8 cellular contexts compared by ENCODE assay signal in genomic region chr6:148745926-148746325, GRCh38. TPM values are rescaled to one million over a fixed set of nuclear protein-coding genes. Genes with fewer than 3 reads are reported as not detected.
DNase-seq lines count a peak whose midpoint lies in the region; ATAC-seq and TF ChIP-seq lines count a peak whose summit lies in the region.

No MANE protein-coding gene starts in this region.

- peaks cover 38% of the 10 kb centered on the region for H3K4me1 Mint-ChIP-seq in activated B cell treated with CpG ODN at 0.5 μM for 24 hours
- H3K4me1 Mint-ChIP-seq in stimulated activated effector memory CD8-positive, alpha-beta T cell treated with anti-CD3 and anti-CD28 coated beads, Interleukin-12 subunit alpha, Interleukin-12 subunit beta, amount 100 ng/mL, for 72 hours = peaks cover 43% of the 10 kb centered on the region

- CTCF ChIA-PET in activated B cell treated with CpG ODN at 0.5 μM for 24 hours (lab: Charles Lee) = interaction anchor here (1.1 to 2.6 kb wide), 3 partner anchors 12 to 168 kb away, joined by 3 to 21 read pairs (median 8); no protein-coding TSS in a partner anchor

- H3K27ac Mint-ChIP-seq in activated B cell treated with CpG ODN at 0.5 μM for 24 hours = peak overlapping the region; percentile 94
- peak overlapping the region; percentile 89 for H3K27ac Mint-ChIP-seq in stimulated activated effector memory CD8-positive, alpha-beta T cell treated with anti-CD3 and anti-CD28 coated beads, Interleukin-12 subunit alpha, Interleukin-12 subunit beta, amount 100 ng/mL, for 72 hours

- no peaks in the 10 kb centered on the region for H3K9me3 ChIP-seq in HAP-1
- no peaks in the 10 kb centered on the region for H3K9me3 ChIP-seq in right cardiac atrium (ENCODE audit: control insufficient read depth, low read length)

- H3K36me3 Mint-ChIP-seq in activated B cell treated with CpG ODN at 0.5 μM for 24 hours (ENCODE audit: low read depth) = peaks cover 3% of the 10 kb centered on the region
- peaks cover 6% of the 10 kb centered on the region for H3K36me3 Mint-ChIP-seq in stimulated activated effector memory CD8-positive, alpha-beta T cell treated with anti-CD3 and anti-CD28 coated beads, Interleukin-12 subunit alpha, Interleukin-12 subunit beta, amount 100 ng/mL, for 72 hours

- TF ChIP-seq CTCF in activated B cell treated with CpG ODN at 0.5 μM for 24 hours (IDR thresholded peaks at IDR 0.05) = no peak

- intact Hi-C loops in activated B cell treated with CpG ODN at 0.5 μM for 24 hours (cut with micrococcal nuclease) (loop anchor here (1.0 to 5.0 kb wide), 8 partner anchors 35 to 280 kb away; no protein-coding TSS in a partner anchor), right cardiac atrium (cut with DNase I) (loop anchor here in 3 of 4 donors (5.0 to 10.0 kb wide), 3 partner anchors 199 to 206 kb away; no protein-coding TSS in a partner anchor)

- peaks cover 14% of the 10 kb centered on the region; the same call in 1 of the 2 replicates for H3K4me1 ChIP-seq in HAP-1
- no peaks in the 10 kb centered on the region for H3K4me1 ChIP-seq in right cardiac atrium (ENCODE audit: control insufficient read depth, insufficient read depth, low read length)

- H3K27ac ChIP-seq in right cardiac atrium (ENCODE audit: low read length) = peak overlapping the region; percentile 47

- H3K4me3 ChIP-seq in HAP-1 = peak overlapping the region; percentile 87
- peak overlapping the region; percentile 79 for H3K4me3 ChIP-seq in right cardiac atrium (ENCODE audit: low read length)

- H3K27me3 ChIP-seq in HAP-1 (ENCODE audit: low read depth) = no peaks in the 10 kb centered on the region
- no peaks in the 10 kb centered on the region for H3K27me3 ChIP-seq in right cardiac atrium (ENCODE audit: control insufficient read depth, insufficient read depth)

- peak overlapping the region; percentile 95 for H3K4me3 Mint-ChIP-seq in activated B cell treated with CpG ODN at 0.5 μM for 24 hours
- H3K4me3 Mint-ChIP-seq in stimulated activated effector memory CD8-positive, alpha-beta T cell treated with anti-CD3 and anti-CD28 coated beads, Interleukin-12 subunit alpha, Interleukin-12 subunit beta, amount 100 ng/mL, for 72 hours = peak overlapping the region; percentile 92

- 19% methylated on average over 6 of the region's 6 CpGs for WGBS in right cardiac atrium

- POLR2A ChIA-PET in activated B cell treated with CpG ODN at 0.5 μM for 24 hours (lab: Charles Lee) = interaction anchor here (0.6 to 5.2 kb wide), 2 partner anchors 13 to 55 kb away, joined by 5 to 139 read pairs; no protein-coding TSS in a partner anchor

- DNase-seq in HAP-1 (ENCODE audit: low spot score in 2 of 2) (no peak), activated B cell treated with CpG ODN at 0.5 μM for 24 hours (no peak), right cardiac atrium (no peak), NCI-H1092 treated with DMSO at 0.1 percent for 48 hours (lab: John Stamatoyannopoulos, UW) (no peak), HUDEP-2 (lab: John Stamatoyannopoulos, UW; ENCODE audit: unreplicated experiment in 76 of 76) (no peak), NCI-H2081 (lab: John Stamatoyannopoulos, UW) (no peak)
- no peak for DNase-seq in stimulated activated effector memory CD8-positive, alpha-beta T cell treated with anti-CD3 and anti-CD28 coated beads, Interleukin-12 subunit alpha, Interleukin-12 subunit beta, amount 100 ng/mL, for 72 hours (ENCODE audit: low spot score in 2 of 2)
- no peak for DNase-seq in activated CD4-positive, CD25-positive, alpha-beta regulatory T cell treated with anti-CD3 and anti-CD28 coated beads, Interleukin-2, amount 50 U/mL, for 72 hours

- no peaks in the 10 kb centered on the region for H3K27me3 Mint-ChIP-seq in activated B cell treated with CpG ODN at 0.5 μM for 24 hours

- H3K9me3 Mint-ChIP-seq in activated B cell treated with CpG ODN at 0.5 μM for 24 hours = no peaks in the 10 kb centered on the region
- no peaks in the 10 kb centered on the region for H3K9me3 Mint-ChIP-seq in stimulated activated effector memory CD8-positive, alpha-beta T cell treated with anti-CD3 and anti-CD28 coated beads, Interleukin-12 subunit alpha, Interleukin-12 subunit beta, amount 100 ng/mL, for 72 hours

- H3K36me3 ChIP-seq in HAP-1 (replicated peaks) = no peaks in the 10 kb centered on the region

- in situ Hi-C loops in HAP-1 (cut with MboI; ENCODE audit: low sequenced_read_pairs) = loop anchor here (10.0 to 25.0 kb wide), 2 partner anchors 199 to 691 kb away; no protein-coding TSS in a partner anchor

- ATAC-seq in activated B cell treated with CpG ODN at 0.5 μM for 24 hours (ENCODE audit: low read depth) = no peak
- ATAC-seq in right cardiac atrium = no peak
- no peak for ATAC-seq in stimulated activated effector memory CD8-positive, alpha-beta T cell treated with anti-CD3 and anti-CD28 coated beads, Interleukin-12 subunit alpha, Interleukin-12 subunit beta, amount 100 ng/mL, for 72 hours

RNA-seq across cellular contexts. Expression of gene UST, which starts 0.9 kb away (rescaled TPM):
- 14.3 and 18.1 TPM in 2 replicates for total RNA-seq in activated B cell treated with CpG ODN at 0.5 μM for 24 hours
- total RNA-seq in right cardiac atrium = 1 to 10 TPM; 4.4 to 5.9 (median 4.9) TPM
- polyA plus RNA-seq in right cardiac atrium = 5.1 TPM
